In the genomic region with DNA sequence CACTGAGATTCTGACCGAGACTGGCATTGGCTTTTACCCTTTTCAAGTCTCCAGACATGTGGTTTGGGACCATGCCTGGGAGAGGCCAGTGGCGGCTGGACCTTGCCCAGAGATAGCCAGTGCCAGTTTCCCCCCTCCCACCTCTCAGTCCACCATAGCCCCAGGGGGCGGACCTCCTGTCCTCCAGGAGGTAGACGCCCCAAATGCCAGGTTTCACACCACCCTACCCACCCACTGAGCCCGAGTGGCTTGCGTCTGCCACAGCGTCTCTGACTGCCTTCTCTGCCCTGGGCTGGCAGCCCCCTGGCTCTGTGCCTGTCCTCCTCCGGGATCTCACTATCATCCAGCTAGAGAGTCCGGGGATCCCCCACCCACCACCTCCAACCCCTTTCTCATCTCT, we compare ENCODE assay signal across 1 cellular context.
TF ChIP-seq lines count a peak whose summit lies in the region.

No MANE protein-coding gene starts in this region.

TF ChIP-seq in GM12878, 131 proteins besides CTCF, POLR2A, EP300 and RAD21:
- TF ChIP-seq ZNF384 (IDR thresholded peaks at IDR 0.05; ENCODE audit: borderline replicate concordance, low read depth, low read length) (no peak), IKZF1 (conservative IDR thresholded peaks at IDR 0.05) (peak; percentile 31; the same call in 1 of the 2 replicates), ZNF274 (IDR thresholded peaks at IDR 0.05; ENCODE audit: insufficient read depth, insufficient read length) (no peak), EGR1 (IDR thresholded peaks at IDR 0.05; ENCODE audit: borderline replicate concordance in 1 of 2, low read depth in 2 of 2, low read length in 2 of 2) (peak in 1 of 2 experiments; percentile 37; a peak in 1 of 3 replicates), SMARCA5 (IDR thresholded peaks at IDR 0.05) (0 out of 2 replicates have a peak, but pooled peaks have one; percentile 29)
